Comparison of ENCODE assay signal across 14 cellular contexts in genomic region chr2:218844334-218844733, GRCh38. TPM values are rescaled to one million over a fixed set of nuclear protein-coding genes. Genes with fewer than 3 reads are reported as not detected.
"Had no signal": no experiment of that assay in that cellular context is flagged by ENCODE, and none has a peak within 500 bp of the region (broad histone marks: within the 10 kb centered on the region; RNA-seq: fewer than 3 reads in every experiment).

No MANE protein-coding gene starts in this region.

RNA-seq across cellular contexts. Expression of gene PRKAG3, which starts 12.7 kb away (rescaled TPM):
- total RNA-seq: activated B cell treated with CpG ODN at 0.5 μM for 24 hours; activated CD4-positive, alpha-beta memory T cell treated with anti-CD3 and anti-CD28 coated beads for 36 hours; activated CD4-positive, alpha-beta memory T cell treated with anti-CD3 and anti-CD28 coated beads, Interleukin-2, amount 10 ng/mL, durations not matched to agents 7 days and 5 days; activated CD4-positive, alpha-beta T cell treated with anti-CD3 and anti-CD28 coated beads for 36 hours; activated CD4-positive, alpha-beta T cell treated with anti-CD3 and anti-CD28 coated beads, Interleukin-2, amount 10 ng/mL, durations not matched to agents 24 days and 14 days; activated CD4-positive, alpha-beta T cell treated with anti-CD3 and anti-CD28 coated beads, Interleukin-2, amount 10 ng/mL, durations not matched to agents 7 days and 5 days; activated CD8-positive, alpha-beta memory T cell treated with anti-CD3 and anti-CD28 coated beads for 36 hours; activated CD8-positive, alpha-beta memory T cell treated with anti-CD3 and anti-CD28 coated beads, Interleukin-2, amount 10 ng/mL, durations not matched to agents 7 days and 5 days; activated CD8-positive, alpha-beta T cell treated with anti-CD3 and anti-CD28 coated beads for 36 hours; activated CD8-positive, alpha-beta T cell treated with anti-CD3 and anti-CD28 coated beads, Interleukin-2, amount 10 ng/mL, durations not matched to agents 7 days and 5 days; T-helper 1 cell treated with Interleukin-12 subunit alpha and Interleukin-12 subunit beta and Interleukin-4 antibody, amounts not matched to agents 30 ng/mL and 1 ng/mL, for 36 hours; T-helper 17 cell; T-helper 2 cell treated with Interferon-gamma antibody and Interleukin-4, amounts not matched to agents 100 ng/mL and 5 ng/mL, for 36 hours; WTC11 had no signal

RNA-seq across cellular contexts. Expression of gene WNT6, which starts 15.3 kb away (rescaled TPM):
- total RNA-seq: activated CD4-positive, alpha-beta memory T cell treated with anti-CD3 and anti-CD28 coated beads, Interleukin-2, amount 10 ng/mL, durations not matched to agents 7 days and 5 days; activated CD4-positive, alpha-beta T cell treated with anti-CD3 and anti-CD28 coated beads, Interleukin-2, amount 10 ng/mL, durations not matched to agents 24 days and 14 days; activated CD4-positive, alpha-beta T cell treated with anti-CD3 and anti-CD28 coated beads, Interleukin-2, amount 10 ng/mL, durations not matched to agents 7 days and 5 days; activated CD8-positive, alpha-beta memory T cell treated with anti-CD3 and anti-CD28 coated beads, Interleukin-2, amount 10 ng/mL, durations not matched to agents 7 days and 5 days; activated CD8-positive, alpha-beta T cell treated with anti-CD3 and anti-CD28 coated beads, Interleukin-2, amount 10 ng/mL, durations not matched to agents 7 days and 5 days; T-helper 1 cell treated with Interleukin-12 subunit alpha and Interleukin-12 subunit beta and Interleukin-4 antibody, amounts not matched to agents 30 ng/mL and 1 ng/mL, for 36 hours; T-helper 17 cell; T-helper 2 cell treated with Interferon-gamma antibody and Interleukin-4, amounts not matched to agents 100 ng/mL and 5 ng/mL, for 36 hours; WTC11 had no signal

RNA-seq across cellular contexts. Expression of gene WNT10A, which starts 36.3 kb away (rescaled TPM):
- total RNA-seq: activated CD8-positive, alpha-beta T cell treated with anti-CD3 and anti-CD28 coated beads, Interleukin-2, amount 10 ng/mL, durations not matched to agents 7 days and 5 days; WTC11 had no signal
